8 cellular contexts compared by ENCODE assay signal in genomic region chr6:138774370-138774769, GRCh38.
DNase-seq lines count a peak whose midpoint lies in the region; ATAC-seq and TF ChIP-seq lines count a peak whose summit lies in the region.

No MANE protein-coding gene starts in this region.

- no peaks in the 10 kb centered on the region for H3K9me3 Mint-ChIP-seq in activated naive CD8-positive, alpha-beta T cell treated with anti-CD3 and anti-CD28 coated beads, Interleukin-2, amount 50 U/mL, for 24 hours
- H3K9me3 Mint-ChIP-seq in stimulated activated naive B cell treated with anti-CD40 and anti-IgM and Interleukin-4, amounts not matched to agents 10 μg/mL and 1 μg/mL and 100 μg/mL, for 72 hours, result no peaks in the 10 kb centered on the region

- H3K4me3 ChIP-seq in HUES48 (ENCODE audit: low read depth, low read length) (peak overlapping the region; percentile 90), iPS-20b (ENCODE audit: low read length) (peak overlapping the region; percentile 85)

- H3K4me1 Mint-ChIP-seq in activated naive CD8-positive, alpha-beta T cell treated with anti-CD3 and anti-CD28 coated beads, Interleukin-2, amount 50 U/mL, for 24 hours, result peaks cover 32% of the 10 kb centered on the region
- H3K4me1 Mint-ChIP-seq in stimulated activated naive B cell treated with anti-CD40 and anti-IgM and Interleukin-4, amounts not matched to agents 10 μg/mL and 1 μg/mL and 100 μg/mL, for 72 hours, result peaks cover 4 to 19% of the 10 kb centered on the region in 2 donors

- H3K27me3 Mint-ChIP-seq in activated naive CD8-positive, alpha-beta T cell treated with anti-CD3 and anti-CD28 coated beads, Interleukin-2, amount 50 U/mL, for 24 hours, result no peaks in the 10 kb centered on the region
- H3K27me3 Mint-ChIP-seq in stimulated activated naive B cell treated with anti-CD40 and anti-IgM and Interleukin-4, amounts not matched to agents 10 μg/mL and 1 μg/mL and 100 μg/mL, for 72 hours, result no peaks in the 10 kb centered on the region

- H3K4me1 ChIP-seq in HUES48 (ENCODE audit: control insufficient read depth, insufficient read depth, low read length) (0 out of 2 replicates have a peak, but pooled peaks cover 3% of the 10 kb centered on the region), iPS-20b (ENCODE audit: insufficient read depth, low read length) (no peaks in the 10 kb centered on the region)

- ATAC-seq in activated naive CD8-positive, alpha-beta T cell treated with anti-CD3 and anti-CD28 coated beads, Interleukin-2, amount 50 U/mL, for 24 hours, result no peak
- no peak for ATAC-seq in stimulated activated naive B cell treated with anti-CD40 and anti-IgM and Interleukin-4, amounts not matched to agents 10 μg/mL and 1 μg/mL and 100 μg/mL, for 72 hours (replicated peaks)
- ATAC-seq in GM19455 (IDR thresholded peaks at IDR 0.05; ENCODE audit: unreplicated experiment), result no peak

- H3K36me3 Mint-ChIP-seq in activated naive CD8-positive, alpha-beta T cell treated with anti-CD3 and anti-CD28 coated beads, Interleukin-2, amount 50 U/mL, for 24 hours (ENCODE audit: low read depth), result peaks cover 4% of the 10 kb centered on the region
- H3K36me3 Mint-ChIP-seq in stimulated activated naive B cell treated with anti-CD40 and anti-IgM and Interleukin-4, amounts not matched to agents 10 μg/mL and 1 μg/mL and 100 μg/mL, for 72 hours, result peaks cover 6 to 9% of the 10 kb centered on the region in 2 donors

- H3K9me3 ChIP-seq in HUES48 (ENCODE audit: control insufficient read depth, insufficient read depth, low read length) (no peaks in the 10 kb centered on the region), iPS-20b (ENCODE audit: insufficient read depth, low read depth, low read length) (no peaks in the 10 kb centered on the region)

- no peak overlapping the region for H3K9ac ChIP-seq in HUES48 (ENCODE audit: low read depth, low read length)
- H3K9ac ChIP-seq in iPS-20b (ENCODE audit: low read depth, low read length), result peak overlapping the region; percentile 91; the same call in 1 of the 2 replicates

- H3K27ac ChIP-seq in HUES48 (ENCODE audit: low read depth, low read length), result no peak overlapping the region
- H3K27ac ChIP-seq in iPS-20b (ENCODE audit: low read length), result no peak overlapping the region

- peak overlapping the region; percentile 97 for H3K4me3 Mint-ChIP-seq in activated naive CD8-positive, alpha-beta T cell treated with anti-CD3 and anti-CD28 coated beads, Interleukin-2, amount 50 U/mL, for 24 hours
- H3K4me3 Mint-ChIP-seq in stimulated activated naive B cell treated with anti-CD40 and anti-IgM and Interleukin-4, amounts not matched to agents 10 μg/mL and 1 μg/mL and 100 μg/mL, for 72 hours, result peak overlapping the region; percentile 99 to 100

- H3K36me3 ChIP-seq in HUES48 (ENCODE audit: control insufficient read depth, insufficient read depth, low read length) (no peaks in the 10 kb centered on the region), iPS-20b (ENCODE audit: insufficient read depth, low read depth, low read length) (no peaks in the 10 kb centered on the region)

- TF ChIP-seq CTCF in GM13976 (IDR thresholded peaks at IDR 0.05; ENCODE audit: borderline replicate concordance, control extremely low read depth, extremely low read depth, insufficient read depth, missing control alignments), result no peak

- in situ Hi-C loops in GM13976 (cut with MboI; ENCODE audit: low sequenced_read_pairs, unreplicated experiment), result no loop called here

- no peaks in the 10 kb centered on the region for H3K27me3 ChIP-seq in HUES48 (ENCODE audit: control insufficient read depth, insufficient read depth, low read length)
- no peaks in the 10 kb centered on the region for H3K27me3 ChIP-seq in iPS-20b (ENCODE audit: insufficient read depth, low read length)

- DNase-seq in activated naive CD8-positive, alpha-beta T cell treated with anti-CD3 and anti-CD28 coated beads, Interleukin-2, amount 50 U/mL, for 24 hours, result no peak
- DNase-seq in stimulated activated naive B cell treated with anti-CD40 and anti-IgM and Interleukin-4, amounts not matched to agents 10 μg/mL and 1 μg/mL and 100 μg/mL, for 72 hours, result no peak
- DNase-seq in GM13976 (ENCODE audit: low spot score), result no peak
- no peak for DNase-seq in NCI-H128 (lab: John Stamatoyannopoulos, UW; ENCODE audit: unreplicated experiment)
- no peak for DNase-seq in SIG-M5 (lab: John Stamatoyannopoulos, UW)

- H3K27ac Mint-ChIP-seq in activated naive CD8-positive, alpha-beta T cell treated with anti-CD3 and anti-CD28 coated beads, Interleukin-2, amount 50 U/mL, for 24 hours, result peak overlapping the region; percentile 99
- peak overlapping the region; percentile 100 for H3K27ac Mint-ChIP-seq in stimulated activated naive B cell treated with anti-CD40 and anti-IgM and Interleukin-4, amounts not matched to agents 10 μg/mL and 1 μg/mL and 100 μg/mL, for 72 hours
